8 cellular contexts compared by ENCODE assay signal in genomic region chrX:155216179-155216939, GRCh38. TPM values are rescaled to one million over a fixed set of nuclear protein-coding genes. Genes with fewer than 3 reads are reported as not detected.
A peak's percentile ranks its signal among the peaks of the same experiment; 100 is the strongest.
DNase-seq lines count a peak whose midpoint lies in the region; ATAC-seq lines count a peak whose summit lies in the region.

Gene VBP1 (plus strand): TSS chrX:155216460. CDS start chrX:155216483, 23 bp downstream.

- no peak within 1 kb of the TSS for H2AK5ac ChIP-seq in mesenchymal stem cell (ENCODE audit: low read length, severe bottlenecking)

- H2BK12ac ChIP-seq in mesenchymal stem cell (ENCODE audit: low read length in 2 of 2): no peak within 1 kb of the TSS

- peak within 1 kb of the TSS; percentile 70 for H3K4me2 ChIP-seq in mesenchymal stem cell (ENCODE audit: low read length, poor library complexity, severe bottlenecking)

- peak within 1 kb of the TSS in 1 of 2 experiments; percentile 88 for H3K14ac ChIP-seq in mesenchymal stem cell (ENCODE audit: low read length in 2 of 2)

- no peaks in the 10 kb centered on the region for H3K4me1 ChIP-seq in endocrine pancreas (ENCODE audit: control insufficient read depth, insufficient read depth, low read length)
- H3K4me1 ChIP-seq in mesenchymal stem cell (ENCODE audit: control insufficient read depth, insufficient read depth, low read depth, low read length): no peaks in the 10 kb centered on the region

- H2BK15ac ChIP-seq in mesenchymal stem cell (ENCODE audit: low read depth, poor library complexity, severe bottlenecking): peak within 1 kb of the TSS; percentile 93

- no peaks in the 10 kb centered on the region for H3K79me1 ChIP-seq in mesenchymal stem cell (replicated peaks; ENCODE audit: low read length, poor library complexity, severe bottlenecking)

- H3K36me3 Mint-ChIP-seq in activated CD8-positive, alpha-beta memory T cell treated with anti-CD3 and anti-CD28 coated beads, Interleukin-2, amount 10 ng/mL, durations not matched to agents 7 days and 5 days: peaks cover 5% of the 10 kb centered on the region

- no peaks in the 10 kb centered on the region for H3K9me3 ChIP-seq in endocrine pancreas (ENCODE audit: control insufficient read depth, low read length)
- no peaks in the 10 kb centered on the region for H3K9me3 ChIP-seq in mesenchymal stem cell (ENCODE audit: control insufficient read depth, low read length)

- H3K36me3 ChIP-seq in endocrine pancreas (ENCODE audit: control insufficient read depth, insufficient read depth, low read length) (no peaks in the 10 kb centered on the region), mesenchymal stem cell (ENCODE audit: control insufficient read depth in 1 of 2, insufficient read depth in 2 of 2, low read depth in 1 of 2, low read length in 2 of 2) (peaks cover 5 to 8% of the 10 kb centered on the region in 2 experiments)

- peak within 1 kb of the TSS; percentile 94 for H3K4me3 Mint-ChIP-seq in activated CD8-positive, alpha-beta memory T cell treated with anti-CD3 and anti-CD28 coated beads, Interleukin-2, amount 10 ng/mL, durations not matched to agents 7 days and 5 days

- H3K27ac Mint-ChIP-seq in activated CD8-positive, alpha-beta memory T cell treated with anti-CD3 and anti-CD28 coated beads, Interleukin-2, amount 10 ng/mL, durations not matched to agents 7 days and 5 days: peak within 1 kb of the TSS; percentile 85

- peak within 1 kb of the TSS; percentile 80 for H4K91ac ChIP-seq in mesenchymal stem cell (ENCODE audit: low read length)

- peak within 1 kb of the TSS; percentile 95 for H3K9ac ChIP-seq in endocrine pancreas (ENCODE audit: control insufficient read depth, insufficient read depth, low read length)
- H3K9ac ChIP-seq in mesenchymal stem cell (ENCODE audit: low read length): peak within 1 kb of the TSS; percentile 91

- H3K23ac ChIP-seq in mesenchymal stem cell (ENCODE audit: low read length in 2 of 2): no peak within 1 kb of the TSS

- H3K4me1 Mint-ChIP-seq in activated CD8-positive, alpha-beta memory T cell treated with anti-CD3 and anti-CD28 coated beads, Interleukin-2, amount 10 ng/mL, durations not matched to agents 7 days and 5 days: peaks cover 22% of the 10 kb centered on the region

- H3K27ac ChIP-seq in mesenchymal stem cell (ENCODE audit: low read length, poor library complexity, severe bottlenecking): peak within 1 kb of the TSS; percentile 85

- H3K27me3 ChIP-seq in endocrine pancreas (ENCODE audit: control insufficient read depth, insufficient read depth, low read length) (no peaks in the 10 kb centered on the region), mesenchymal stem cell (ENCODE audit: control insufficient read depth in 1 of 2, insufficient read depth in 1 of 2, low read length in 2 of 2) (no peaks in the 10 kb centered on the region)

- peak; percentile 89 for DNase-seq in Caki2 (ENCODE audit: low read depth)
- DNase-seq in HUDEP-2 (lab: John Stamatoyannopoulos, UW; ENCODE audit: unreplicated experiment in 76 of 76): peak in 75 of 76 experiments; percentile 14 to 91 (median 80)
- peak; percentile 89 for DNase-seq in NOMO-1 treated with dmso at 0.1 percent for 144 hours (lab: John Stamatoyannopoulos, UW; ENCODE audit: unreplicated experiment)
- peak; percentile 93 for DNase-seq in activated CD8-positive, alpha-beta memory T cell treated with anti-CD3 and anti-CD28 coated beads, Interleukin-2, amount 10 ng/mL, durations not matched to agents 7 days and 5 days
- DNase-seq in mesenchymal stem cell: peak; percentile 97
- peak; percentile 71 for DNase-seq in stimulated activated CD8-positive, alpha-beta memory T cell treated with anti-CD3 and anti-CD28 coated beads, Interleukin-12 subunit alpha, Interleukin-12 subunit beta, amount 100 ng/mL, for 4 hours (ENCODE audit: low read depth)

- no peaks in the 10 kb centered on the region for H3K9me3 Mint-ChIP-seq in activated CD8-positive, alpha-beta memory T cell treated with anti-CD3 and anti-CD28 coated beads, Interleukin-2, amount 10 ng/mL, durations not matched to agents 7 days and 5 days (ENCODE audit: low read depth)

- ATAC-seq in GM21381 (IDR thresholded peaks at IDR 0.05; ENCODE audit: unreplicated experiment): peak; percentile 97
- peak; percentile 99 for ATAC-seq in activated CD8-positive, alpha-beta memory T cell treated with anti-CD3 and anti-CD28 coated beads, Interleukin-2, amount 10 ng/mL, durations not matched to agents 7 days and 5 days

- H2AFZ ChIP-seq in mesenchymal stem cell (ENCODE audit: low read depth, low read length): peak within 1 kb of the TSS; percentile 89

- peak within 1 kb of the TSS; percentile 97 for H4K8ac ChIP-seq in mesenchymal stem cell (ENCODE audit: low read length)

- peak within 1 kb of the TSS; percentile 49 for H2BK120ac ChIP-seq in mesenchymal stem cell (ENCODE audit: low read depth, low read length)

- in situ Hi-C loops in Caki2 (cut with HindIII; ENCODE audit: low pct_unique_long_range_greater_than_20kb, low sequenced_read_pairs): no loop called here

- H3K18ac ChIP-seq in mesenchymal stem cell (ENCODE audit: low read depth in 1 of 2, low read length in 2 of 2): peak within 1 kb of the TSS; percentile 84 to 93

- peak within 1 kb of the TSS; percentile 71 to 99 for H3K4ac ChIP-seq in mesenchymal stem cell (ENCODE audit: low read depth in 1 of 2, low read length in 2 of 2)

- H3K4me3 ChIP-seq in endocrine pancreas (ENCODE audit: control insufficient read depth, insufficient read depth, low read length): peak within 1 kb of the TSS; percentile 81
- H3K4me3 ChIP-seq in mesenchymal stem cell (ENCODE audit: insufficient read depth in 1 of 2, low read depth in 1 of 2, low read length in 2 of 2): peak within 1 kb of the TSS; percentile 87 to 89

- no peaks in the 10 kb centered on the region for H3K27me3 Mint-ChIP-seq in activated CD8-positive, alpha-beta memory T cell treated with anti-CD3 and anti-CD28 coated beads, Interleukin-2, amount 10 ng/mL, durations not matched to agents 7 days and 5 days

- WGBS in mesenchymal stem cell: 1% methylated on average over 43 of the region's 53 CpGs

- no peak within 1 kb of the TSS for H2BK5ac ChIP-seq in mesenchymal stem cell (ENCODE audit: low read depth, low read length, poor library complexity, severe bottlenecking)

- CTCF ChIA-PET in activated CD8-positive, alpha-beta memory T cell treated with anti-CD3 and anti-CD28 coated beads, Interleukin-2, amount 10 ng/mL, durations not matched to agents 7 days and 5 days (lab: Charles Lee): interaction anchor here (0.8 to 1.7 kb wide), 7 partner anchors 10 to 299 kb away, joined by 3 to 6 read pairs (median 3); no protein-coding TSS in a partner anchor

RNA-seq across cellular contexts. Expression of gene VBP1, which starts in this region (rescaled TPM):
- total RNA-seq in Caki2 (2014; rRNA removed; shearing (Covaris generic); ENCODE audit: low replicate concordance): 80.6 and 88.0 TPM in 2 replicates
- total RNA-seq in activated CD8-positive, alpha-beta memory T cell treated with anti-CD3 and anti-CD28 coated beads, Interleukin-2, amount 10 ng/mL, durations not matched to agents 7 days and 5 days: 10 to 100 TPM; 54.1 to 68.9 TPM
- polyA plus RNA-seq in mesenchymal stem cell (2013, experiment 1 of 2): 35.4 TPM
- 39.8 TPM for polyA plus RNA-seq in mesenchymal stem cell (2013, experiment 2 of 2)

Comparison
In these comparisons a context has a peak if more than half of its experiments do, and no peak if none do; other contexts are left out.
1. Peak in every context shown above with its lines: DNase-seq, ATAC-seq, H3K4me3 ChIP-seq and H3K27ac ChIP-seq.